ENCODE assay signal across 8 cellular contexts in genomic region chr15:55255714-55256113, GRCh38. TPM values are rescaled to one million over a fixed set of nuclear protein-coding genes. Genes with fewer than 3 reads are reported as not detected.
DNase-seq lines count a peak whose midpoint lies in the region; ATAC-seq and TF ChIP-seq lines count a peak whose summit lies in the region.

No MANE protein-coding gene starts in this region.

- H3K27ac ChIP-seq in SK-N-SH (ENCODE audit: low read depth in 2 of 2, low read length in 1 of 2) (no peak overlapping the region), VCaP (peak overlapping the region; percentile 31)

- H3K9ac ChIP-seq in SK-N-SH, result no peak overlapping the region

- H3K4me1 Mint-ChIP-seq in naive thymus-derived CD8-positive, alpha-beta T cell, result peaks cover 48 to 81% (median 72%) of the 10 kb centered on the region in 4 donors

- TF ChIP-seq RAD21 in SK-N-SH (IDR thresholded peaks at IDR 0.05; ENCODE audit: low read length), result no peak

- H2AFZ ChIP-seq in SK-N-SH (ENCODE audit: low read depth), result no peak overlapping the region

- H3K9me3 Mint-ChIP-seq in naive thymus-derived CD8-positive, alpha-beta T cell, result no peaks in the 10 kb centered on the region

- H3K27ac Mint-ChIP-seq in naive thymus-derived CD8-positive, alpha-beta T cell, result peak overlapping the region; percentile 94 to 97 (median 95)

- TF ChIP-seq EP300 in SK-N-SH (IDR thresholded peaks at IDR 0.05; ENCODE audit: borderline replicate concordance in 1 of 2, low read depth in 1 of 2, low read length in 1 of 2), result no peak

- DNase-seq in SK-N-SH (no peak), RPMI8226 (no peak), NCI-H526 (lab: John Stamatoyannopoulos, UW) (no peak)
- DNase-seq in naive thymus-derived CD8-positive, alpha-beta T cell, result peak in 3 of 10 donors; percentile 49 to 50 (median 50)
- DNase-seq in activated CD8-positive, alpha-beta memory T cell treated with anti-CD3 and anti-CD28 coated beads, Interleukin-2, amount 50 U/mL, for 4 hours, result no peak

- CTCF ChIA-PET in SK-N-SH (lab: Yijun Ruan, JAX), result interaction anchor here (0.6 to 2.7 kb wide), 4 partner anchors 9 to 35 kb away, joined by 3 to 6 read pairs (median 3); no protein-coding TSS in a partner anchor

- peaks cover 4 to 8% (median 7%) of the 10 kb centered on the region in 3 donors for H3K36me3 Mint-ChIP-seq in naive thymus-derived CD8-positive, alpha-beta T cell

- no peak overlapping the region for H3K4me3 ChIP-seq in SK-N-SH (ENCODE audit: low read depth in 2 of 2, low read length in 1 of 2)

- no peak for ATAC-seq in SK-N-SH treated with all-trans-retinoic acid at 6 μM for 48 hours
- ATAC-seq in GM21717 (IDR thresholded peaks at IDR 0.05; ENCODE audit: unreplicated experiment), result peak; percentile 58
- ATAC-seq in naive thymus-derived CD8-positive, alpha-beta T cell, result peak; percentile 67 to 75

- H3K36me3 ChIP-seq in SK-N-SH (replicated peaks in 1 of 2; ENCODE audit: control insufficient read depth in 1 of 2, insufficient read depth in 2 of 2, low read length in 1 of 2), result no peaks in the 10 kb centered on the region

- H3K9me3 ChIP-seq in SK-N-SH, result no peaks in the 10 kb centered on the region

- H3F3A ChIP-seq in SK-N-SH (replicated peaks; ENCODE audit: insufficient read depth), result peaks cover 4% of the 10 kb centered on the region

- no peak for TF ChIP-seq CTCF in SK-N-SH (IDR thresholded peaks at IDR 0.05)
- no peak for TF ChIP-seq CTCF in VCaP (conservative IDR thresholded peaks at IDR 0.05)

- H3K4me3 Mint-ChIP-seq in naive thymus-derived CD8-positive, alpha-beta T cell, result peak overlapping the region; percentile 78 to 90 (median 87)

- POLR2A ChIA-PET in SK-N-SH (lab: Yijun Ruan, JAX), result no interaction called here
- POLR2A ChIA-PET in naive thymus-derived CD8-positive, alpha-beta T cell (lab: Charles Lee), result interaction anchor here (2.9 kb wide), 1 partner anchor 10 kb away, joined by 29 read pairs; no protein-coding TSS in a partner anchor

- H3K79me2 ChIP-seq in SK-N-SH (ENCODE audit: insufficient read depth), result no peaks in the 10 kb centered on the region

- no peaks in the 10 kb centered on the region for H3K27me3 Mint-ChIP-seq in naive thymus-derived CD8-positive, alpha-beta T cell

- H3K27me3 ChIP-seq in SK-N-SH (ENCODE audit: insufficient read depth), result no peaks in the 10 kb centered on the region

- H3K4me2 ChIP-seq in SK-N-SH, result peak overlapping the region; percentile 14; the same call in 1 of the 2 replicates

- peaks cover 0 to 7% of the 10 kb centered on the region in 2 experiments; a peak in 1 of 4 replicates for H3K4me1 ChIP-seq in SK-N-SH (ENCODE audit: control insufficient read depth in 1 of 2, insufficient read depth in 2 of 2, low read depth in 1 of 2, low read length in 1 of 2)

- WGBS in SK-N-SH (ENCODE audit: low lambda C conversion rate), result 81% methylated on average over 5 of the region's 5 CpGs

- H3K9me2 ChIP-seq in SK-N-SH, result no peaks in the 10 kb centered on the region

- H4K20me1 ChIP-seq in SK-N-SH (ENCODE audit: insufficient read depth), result no peaks in the 10 kb centered on the region

TF ChIP-seq in SK-N-SH, 30 proteins besides CTCF, POLR2A, EP300 and RAD21 (continues in another document):
- TF ChIP-seq RFX5 (IDR thresholded peaks at IDR 0.05; ENCODE audit: low read length) (no peak), FOXJ3 (CRISPR knock-in tag; IDR thresholded peaks at IDR 0.05) (no peak), EZH2phosphoT487 (IDR thresholded peaks at IDR 0.05; ENCODE audit: borderline replicate concordance, low read depth) (no peak), TEAD4 (IDR thresholded peaks at IDR 0.05; ENCODE audit: borderline replicate concordance, insufficient read depth) (no peak), SIN3A (IDR thresholded peaks at IDR 0.05; ENCODE audit: borderline replicate concordance, low read depth, low read length) (no peak), SMC3 (IDR thresholded peaks at IDR 0.05; ENCODE audit: low read depth, low read length) (no peak), POLR2AphosphoS5 (IDR thresholded peaks at IDR 0.05; ENCODE audit: low read depth, low read length) (no peak), MEF2A (IDR thresholded peaks at IDR 0.05; ENCODE audit: borderline replicate concordance, low read depth) (no peak), NRF1 (IDR thresholded peaks at IDR 0.05; ENCODE audit: low read depth, low read length) (no peak)
- TF ChIP-seq, protein P1, sequence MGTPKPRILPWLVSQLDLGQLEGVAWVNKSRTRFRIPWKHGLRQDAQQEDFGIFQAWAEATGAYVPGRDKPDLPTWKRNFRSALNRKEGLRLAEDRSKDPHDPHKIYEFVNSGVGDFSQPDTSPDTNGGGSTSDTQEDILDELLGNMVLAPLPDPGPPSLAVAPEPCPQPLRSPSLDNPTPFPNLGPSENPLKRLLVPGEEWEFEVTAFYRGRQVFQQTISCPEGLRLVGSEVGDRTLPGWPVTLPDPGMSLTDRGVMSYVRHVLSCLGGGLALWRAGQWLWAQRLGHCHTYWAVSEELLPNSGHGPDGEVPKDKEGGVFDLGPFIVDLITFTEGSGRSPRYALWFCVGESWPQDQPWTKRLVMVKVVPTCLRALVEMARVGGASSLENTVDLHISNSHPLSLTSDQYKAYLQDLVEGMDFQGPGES (IDR thresholded peaks at IDR 0.05; ENCODE audit: low read depth, low read length), result no peak
- TF ChIP-seq, protein P2, sequence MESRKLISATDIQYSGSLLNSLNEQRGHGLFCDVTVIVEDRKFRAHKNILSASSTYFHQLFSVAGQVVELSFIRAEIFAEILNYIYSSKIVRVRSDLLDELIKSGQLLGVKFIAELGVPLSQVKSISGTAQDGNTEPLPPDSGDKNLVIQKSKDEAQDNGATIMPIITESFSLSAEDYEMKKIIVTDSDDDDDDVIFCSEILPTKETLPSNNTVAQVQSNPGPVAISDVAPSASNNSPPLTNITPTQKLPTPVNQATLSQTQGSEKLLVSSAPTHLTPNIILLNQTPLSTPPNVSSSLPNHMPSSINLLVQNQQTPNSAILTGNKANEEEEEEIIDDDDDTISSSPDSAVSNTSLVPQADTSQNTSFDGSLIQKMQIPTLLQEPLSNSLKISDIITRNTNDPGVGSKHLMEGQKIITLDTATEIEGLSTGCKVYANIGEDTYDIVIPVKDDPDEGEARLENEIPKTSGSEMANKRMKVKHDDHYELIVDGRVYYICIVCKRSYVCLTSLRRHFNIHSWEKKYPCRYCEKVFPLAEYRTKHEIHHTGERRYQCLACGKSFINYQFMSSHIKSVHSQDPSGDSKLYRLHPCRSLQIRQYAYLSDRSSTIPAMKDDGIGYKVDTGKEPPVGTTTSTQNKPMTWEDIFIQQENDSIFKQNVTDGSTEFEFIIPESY (IDR thresholded peaks at IDR 0.05; ENCODE audit: borderline replicate concordance, low read depth), result no peak

TF ChIP-seq in SK-N-SH treated with all-trans-retinoic acid at 6 μM for 48 hours, 23 proteins besides CTCF, POLR2A, EP300 and RAD21:
- TF ChIP-seq TCF4 (CRISPR knock-in tag; IDR thresholded peaks at IDR 0.05; ENCODE audit: borderline replicate concordance) (no peak), ZC3H10 (CRISPR knock-in tag; IDR thresholded peaks at IDR 0.05) (no peak)
TF ChIP-seq in SK-N-SH treated with all-trans-retinoic acid at 6 μM for 48 hours: peak in this region for 0.

RNA-seq across cellular contexts. Expression of gene RAB27A, which starts 33.9 kb away (rescaled TPM):
- 9.6 and 11.0 TPM in 2 replicates for polyA plus RNA-seq in SK-N-SH (2012; rRNA removed)
- polyA plus RNA-seq in SK-N-SH (2012; cell fraction: cytosol; rRNA removed), result 16.1 and 17.9 TPM in 2 replicates
- polyA plus RNA-seq in SK-N-SH (2012; cell fraction: nucleus; rRNA removed), result 4.2 and 6.1 TPM in 2 replicates
- 10 to 100 TPM; 26.2 to 28.0 TPM for total RNA-seq in naive thymus-derived CD8-positive, alpha-beta T cell
- polyA plus RNA-seq in naive thymus-derived CD8-positive, alpha-beta T cell, result 10 to 100 TPM; 35.0 to 88.0 (median 39.3) TPM

RNA-seq across cellular contexts. Expression of gene RSL24D1, which starts 59.0 kb away (rescaled TPM):
- polyA plus RNA-seq in SK-N-SH (2012; rRNA removed), result 24.3 and 32.1 TPM in 2 replicates
- 46.4 and 78.3 TPM in 2 replicates for polyA plus RNA-seq in SK-N-SH (2012; cell fraction: cytosol; rRNA removed)
- 6.4 and 14.9 TPM in 2 replicates for polyA plus RNA-seq in SK-N-SH (2012; cell fraction: nucleus; rRNA removed)
- total RNA-seq in naive thymus-derived CD8-positive, alpha-beta T cell, result 100 to 1,000 TPM; 139 to 147 TPM
- 100 to 1,000 TPM in 1 of 3 donors, 10 to 100 TPM in 2; 78.8 to 116 (median 93.2) TPM for polyA plus RNA-seq in naive thymus-derived CD8-positive, alpha-beta T cell
